Comparison of ENCODE assay signal across 8 cellular contexts in genomic region chr22:35299717-35300497, GRCh38. TPM values are rescaled to one million over a fixed set of nuclear protein-coding genes. Genes with fewer than 3 reads are reported as not detected.
A peak's percentile ranks its signal among the peaks of the same experiment; 100 is the strongest.
DNase-seq lines count a peak whose midpoint lies in the region; ATAC-seq, FAIRE-seq and TF ChIP-seq lines count a peak whose summit lies in the region.

Gene TOM1 (plus strand): TSS chr22:35299894. CDS start chr22:35299929, 35 bp downstream.

- H3K4me1 ChIP-seq in small intestine (ENCODE audit: control insufficient read depth in 2 of 2, insufficient read depth in 1 of 2, low read depth in 1 of 2, low read length in 1 of 2), result peaks cover 3 to 4% of the 10 kb centered on the region in 2 donors

- no peaks in the 10 kb centered on the region for H3K9me3 ChIP-seq in small intestine (ENCODE audit: control insufficient read depth, low read depth)

- peak; percentile 95 for ATAC-seq in GM18873 (IDR thresholded peaks at IDR 0.05; ENCODE audit: low FRiP score, unreplicated experiment)
- peak; percentile 97 for ATAC-seq in HG03159 (IDR thresholded peaks at IDR 0.05; ENCODE audit: unreplicated experiment)

- FAIRE-seq in bronchial epithelial cell (lab: Jason Lieb, UNC), result peak; percentile 64
- FAIRE-seq in small intestine (lab: Jason Lieb, UNC), result no peak

- WGBS in small intestine, 3 donors, result 0 to 1% (median 0%) methylated on average over 47 to 59 of the region's 59 CpGs

- no peaks in the 10 kb centered on the region for H3K27me3 ChIP-seq in bronchial epithelial cell (ENCODE audit: control insufficient read depth, insufficient read depth, low read length)
- H3K27me3 ChIP-seq in small intestine (ENCODE audit: control insufficient read depth in 2 of 2, insufficient read depth in 2 of 2, low read length in 2 of 2), result no peaks in the 10 kb centered on the region

- peak within 1 kb of the TSS; percentile 93 to 97 for H3K27ac ChIP-seq in small intestine (ENCODE audit: low read depth in 1 of 2, low read length in 1 of 2)

- H3K4me3 ChIP-seq in WI38 (ENCODE audit: low read depth, low read length) (peak within 1 kb of the TSS; percentile 71), bronchial epithelial cell (ENCODE audit: low read depth, low read length) (peak within 1 kb of the TSS; percentile 96), small intestine (ENCODE audit: low read depth in 1 of 2, low read length in 2 of 2) (peak within 1 kb of the TSS; percentile 73 to 79)

- in situ Hi-C loops in ACHN (cut with HindIII; ENCODE audit: low pct_ligation_motif_present, low pct_unique_long_range_greater_than_20kb, low sequenced_read_pairs), result no loop called here

- TF ChIP-seq CTCF in WI38 (IDR thresholded peaks at IDR 0.05; ENCODE audit: low read depth, low read length) (no peak), bronchial epithelial cell (IDR thresholded peaks at IDR 0.05; ENCODE audit: insufficient read depth, low read length, severe bottlenecking) (no peak)

- peak; percentile 97 for DNase-seq in ACHN
- DNase-seq in NCI-H2227 treated with DMSO at 0.1 percent for 48 hours (lab: John Stamatoyannopoulos, UW), result peak; percentile 96
- DNase-seq in bronchial epithelial cell (ENCODE audit: low read depth), result peak; percentile 88
- peak; percentile 97 for DNase-seq in iPS-NIHi11 (ENCODE audit: low spot score)
- peak; percentile 99 for DNase-seq in small intestine

- H3K36me3 ChIP-seq in bronchial epithelial cell (ENCODE audit: control insufficient read depth, insufficient read depth, low read length) (peaks cover 4% of the 10 kb centered on the region), small intestine (ENCODE audit: control insufficient read depth in 2 of 2, insufficient read depth in 2 of 2, low read length in 2 of 2) (peaks cover 0 to 1% of the 10 kb centered on the region in 2 donors)

RNA-seq across cellular contexts. Expression of gene TOM1, which starts in this region (rescaled TPM):
- 22.6 and 28.0 TPM in 2 replicates for total RNA-seq in bronchial epithelial cell
- polyA plus RNA-seq in small intestine, result 100 to 1,000 TPM in 2 of 3 donors, 10 to 100 TPM in 1; 46.6 to 112 (median 101) TPM

Comparison
In these comparisons a context has a peak if more than half of its experiments do, and no peak if none do; other contexts are left out.
1. Peak in every context shown above with its lines: DNase-seq, ATAC-seq, H3K4me3 ChIP-seq and H3K27ac ChIP-seq.